In the genomic region with DNA sequence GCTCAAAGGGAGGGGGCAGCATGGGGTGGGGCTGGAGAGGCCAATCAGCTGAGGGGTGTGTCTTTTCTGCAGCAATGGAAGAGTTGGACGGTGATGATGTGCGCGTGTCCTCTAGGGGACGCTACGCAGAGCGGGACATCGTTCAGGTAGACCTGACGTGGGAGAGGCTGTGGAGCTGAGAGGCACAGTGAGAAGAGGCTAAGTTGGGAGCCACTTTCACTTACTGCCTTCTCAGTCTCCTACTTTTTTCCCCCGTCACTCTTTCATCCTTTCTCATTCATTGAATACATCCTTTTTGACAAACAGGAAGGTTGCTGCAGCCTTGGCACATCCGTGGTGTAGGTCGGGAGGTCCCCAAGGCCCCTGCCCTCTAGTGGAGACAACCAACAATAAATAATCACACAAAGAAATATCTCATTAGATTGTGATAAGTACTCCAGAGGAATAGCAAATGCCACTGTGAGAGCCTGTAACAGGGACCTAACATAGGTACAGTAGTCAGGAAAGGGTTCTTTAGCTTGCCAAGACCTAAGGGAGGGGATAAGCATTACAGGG, we compare ENCODE assay signal across 9 cellular contexts. TPM values are rescaled to one million over a fixed set of nuclear protein-coding genes. Genes with fewer than 3 reads are reported as not detected.
DNase-seq lines count a peak whose midpoint lies in the region; ATAC-seq, FAIRE-seq and TF ChIP-seq lines count a peak whose summit lies in the region.
"Had no signal": no experiment of that assay in that cellular context is flagged by ENCODE, and none has a peak within 500 bp of the region (broad histone marks: within the 10 kb centered on the region; RNA-seq: fewer than 3 reads in every experiment).

No MANE protein-coding gene starts in this region.

- H3K27ac ChIP-seq in SU-DHL-6 (ENCODE audit: low read depth, low read length), result no peak overlapping the region
- no peak overlapping the region for H3K27ac ChIP-seq in small intestine (ENCODE audit: low read depth in 1 of 2, low read length in 1 of 2)

- peak overlapping the region; percentile 46 for H3K4me2 ChIP-seq in SU-DHL-6 (ENCODE audit: low read depth, low read length, poor library complexity, severe bottlenecking)

- H3K9ac ChIP-seq in SU-DHL-6 (ENCODE audit: low read length), result peak overlapping the region; percentile 17; the same call in 1 of the 2 replicates

- H3K9me3 ChIP-seq in HAP-1, result no peaks in the 10 kb centered on the region
- H3K9me3 ChIP-seq in SU-DHL-6 (ENCODE audit: insufficient read depth, low read length), result no peaks in the 10 kb centered on the region
- H3K9me3 ChIP-seq in small intestine (ENCODE audit: control insufficient read depth, low read depth), result no peaks in the 10 kb centered on the region
- no peaks in the 10 kb centered on the region for H3K9me3 ChIP-seq in mucosa of descending colon

- TF ChIP-seq CTCF in AG09309 (IDR thresholded peaks at IDR 0.05; ENCODE audit: control insufficient read depth, insufficient read depth, low read depth, low read length, missing control alignments) (peak; percentile 17), SU-DHL-6 (IDR thresholded peaks at IDR 0.05; ENCODE audit: insufficient read depth, low read length, poor library complexity, severe bottlenecking) (peak; percentile 83), cardiac fibroblast (IDR thresholded peaks at IDR 0.05; ENCODE audit: low read depth, low read length) (peak; percentile 29), mucosa of descending colon (IDR thresholded peaks at IDR 0.05) (no peak)

- DNase-seq in AG09309 (ENCODE audit: low read depth) (no peak), HAP-1 (ENCODE audit: low spot score in 2 of 2) (peak; percentile 46), cardiac fibroblast (ENCODE audit: low read depth in 2 of 2) (peak in 1 of 2 donors; percentile 21), small intestine (peak; percentile 35), mucosa of descending colon (no peak)

- no peak overlapping the region for H3K4me3 ChIP-seq in AG09309 (ENCODE audit: control insufficient read depth, low read depth, low read length)
- H3K4me3 ChIP-seq in HAP-1, result no peak overlapping the region
- peak overlapping the region; percentile 15 for H3K4me3 ChIP-seq in SU-DHL-6 (ENCODE audit: insufficient read depth, low read length, poor library complexity, severe bottlenecking)
- no peak overlapping the region for H3K4me3 ChIP-seq in cardiac fibroblast (replicated peaks in 1 of 2; ENCODE audit: low read depth in 2 of 2, low read length in 2 of 2)
- no peak overlapping the region for H3K4me3 ChIP-seq in small intestine (ENCODE audit: low read depth in 1 of 2, low read length in 2 of 2)
- no peak overlapping the region for H3K4me3 ChIP-seq in mucosa of descending colon

- no peak for FAIRE-seq in small intestine (lab: Jason Lieb, UNC)

- H3K4me1 ChIP-seq in HAP-1, result 0 out of 2 replicates have a peak, but pooled peaks cover 3% of the 10 kb centered on the region
- no peaks in the 10 kb centered on the region for H3K4me1 ChIP-seq in small intestine (ENCODE audit: control insufficient read depth in 2 of 2, insufficient read depth in 1 of 2, low read depth in 1 of 2, low read length in 1 of 2)
- peaks cover 5% of the 10 kb centered on the region for H3K4me1 ChIP-seq in mucosa of descending colon (ENCODE audit: low read depth)

- H3K27me3 ChIP-seq in HAP-1 (ENCODE audit: low read depth), result no peaks in the 10 kb centered on the region
- H3K27me3 ChIP-seq in SU-DHL-6 (ENCODE audit: low read length), result no peaks in the 10 kb centered on the region
- H3K27me3 ChIP-seq in small intestine (ENCODE audit: control insufficient read depth in 2 of 2, insufficient read depth in 2 of 2, low read length in 2 of 2), result no peaks in the 10 kb centered on the region

- H2AFZ ChIP-seq in SU-DHL-6 (ENCODE audit: low read depth, low read length, severe bottlenecking), result peak overlapping the region; percentile 72

- peaks cover 7% of the 10 kb centered on the region; the same call in 1 of the 2 replicates for H3K36me3 ChIP-seq in HAP-1 (replicated peaks)
- no peaks in the 10 kb centered on the region for H3K36me3 ChIP-seq in SU-DHL-6 (ENCODE audit: low read length)
- H3K36me3 ChIP-seq in small intestine (ENCODE audit: control insufficient read depth in 2 of 2, insufficient read depth in 2 of 2, low read length in 2 of 2), result no peaks in the 10 kb centered on the region
- no peaks in the 10 kb centered on the region for H3K36me3 ChIP-seq in mucosa of descending colon (ENCODE audit: low read depth)

- H3K79me2 ChIP-seq in SU-DHL-6 (ENCODE audit: insufficient read depth, low read length), result peaks cover 5% of the 10 kb centered on the region

- intact Hi-C loops in mucosa of descending colon (cut with DNase I, micrococcal nuclease), result no loop called here

- 5 to 20% (median 10%) methylated on average over 10 to 11 of the region's 11 CpGs for WGBS in small intestine, 3 donors

- 0 out of 2 replicates have a peak, but pooled peaks cover 7% of the 10 kb centered on the region for H3F3A ChIP-seq in SU-DHL-6 (ENCODE audit: insufficient read depth)

- in situ Hi-C loops in HAP-1 (cut with MboI; ENCODE audit: low sequenced_read_pairs), result loop anchor here (10.0 kb wide), 1 partner anchor 222 kb away; no protein-coding TSS in a partner anchor

- no peaks in the 10 kb centered on the region for H3K9me2 ChIP-seq in SU-DHL-6 (replicated peaks; ENCODE audit: insufficient read depth, low read length)

- ATAC-seq in GM18867 (IDR thresholded peaks at IDR 0.05; ENCODE audit: unreplicated experiment), result no peak
- ATAC-seq in GM21529 (IDR thresholded peaks at IDR 0.05; ENCODE audit: unreplicated experiment), result no peak
- ATAC-seq in mucosa of descending colon, result no peak

- no peaks in the 10 kb centered on the region for H4K20me1 ChIP-seq in SU-DHL-6 (ENCODE audit: low read depth, low read length)

RNA-seq across cellular contexts. Expression of a gene that starts 4.4 kb away (rescaled TPM):
- polyA plus RNA-seq in small intestine, result 1 to 10 TPM; 5.1 to 8.2 (median 7.0) TPM
- 10 to 100 TPM; 14.3 to 23.7 (median 15.6) TPM for total RNA-seq in mucosa of descending colon

RNA-seq across cellular contexts. Expression of a gene that starts 22.6 kb away (rescaled TPM):
- polyA plus RNA-seq in small intestine, result 10 to 100 TPM; 25.4 to 51.0 (median 35.1) TPM
- total RNA-seq in mucosa of descending colon, result 10 to 100 TPM; 23.3 to 33.0 (median 28.6) TPM

RNA-seq across cellular contexts. Expression of a gene that starts 23.5 kb away (rescaled TPM):
- under 1 TPM in 1 of 3 donors, not detected in 2; 0.92 TPM for polyA plus RNA-seq in small intestine
- total RNA-seq in mucosa of descending colon, result under 1 TPM in 1 of 3 donors, not detected in 2; 0.70 TPM
- total RNA-seq: kidney epithelial cell had no signal

RNA-seq across cellular contexts. Expression of a gene that starts 42.6 kb away (rescaled TPM):
- polyA plus RNA-seq in small intestine, result 10 to 100 TPM; 10.1 to 22.5 (median 17.8) TPM
- total RNA-seq in mucosa of descending colon, result 10 to 100 TPM in 2 of 3 donors, 1 to 10 TPM in 1; 5.7 to 35.8 (median 10.1) TPM

Comparison
In these comparisons a context has a peak if more than half of its experiments do, and no peak if none do; other contexts are left out.
1. DNase-seq: peak in HAP-1 (2 of 2) and small intestine (single experiment); none in AG09309 (single experiment) and mucosa of descending colon (0 of 3).